In genomic region chr20:22315771-22316170, GRCh38 we compare ENCODE assay signal across 25 cellular contexts.
"Had no signal": no experiment of that assay in that cellular context is flagged by ENCODE, and none has a peak within 500 bp of the region (broad histone marks: within the 10 kb centered on the region; RNA-seq: fewer than 3 reads in every experiment).

No MANE protein-coding gene starts in this region.

- H3K4me3 ChIP-seq: hepatocyte, left ventricle myocardium inferior, lung, ovary, skin epidermis, stomach, testis, thyroid gland, transverse colon, upper lobe of right lung had no signal

- ATAC-seq: naive thymus-derived CD4-positive, alpha-beta T cell; natural killer cell treated with Interleukin-12 subunit alpha and Interleukin-12 subunit beta and Interleukin-15 and Interleukin-18, amount 100 ng/mL, for 72 hours; right cardiac atrium; sciatic nerve; stimulated activated naive B cell treated with anti-CD40 and anti-IgM and Interleukin-4, amounts not matched to agents 10 μg/mL and 1 μg/mL and 100 μg/mL, for 72 hours; stimulated activated naive CD8-positive, alpha-beta T cell treated with anti-CD3 and anti-CD28 coated beads, Interleukin-15, Interleukin-2, amounts not matched to agents 100 U/mL and 50 U/mL, for 24 hours; upper lobe of right lung had no signal

- H3K79me2 ChIP-seq: hepatocyte had no signal

- H3K4me1 ChIP-seq: left ventricle myocardium inferior, stomach, testis, thyroid gland, transverse colon, upper lobe of right lung had no signal

- H2AFZ ChIP-seq: hepatocyte had no signal

- H3K4me2 ChIP-seq: hepatocyte had no signal

- H3K36me3 ChIP-seq: left ventricle myocardium inferior, ovary, stomach, thyroid gland, transverse colon, upper lobe of right lung had no signal

- H3K36me3 Mint-ChIP-seq: mesothelial cell of epicardium; naive thymus-derived CD4-positive, alpha-beta T cell; natural killer cell treated with Interleukin-12 subunit alpha and Interleukin-12 subunit beta and Interleukin-15 and Interleukin-18, amount 100 ng/mL, for 72 hours; stimulated activated naive B cell treated with anti-CD40 and anti-IgM and Interleukin-4, amounts not matched to agents 10 μg/mL and 1 μg/mL and 100 μg/mL, for 72 hours had no signal

- H3K27ac ChIP-seq: hepatocyte, left ventricle myocardium inferior, ovary, skin epidermis, stomach, testis, thyroid gland, transverse colon, upper lobe of right lung had no signal

- H3K4me3 Mint-ChIP-seq: mesothelial cell of epicardium; naive thymus-derived CD4-positive, alpha-beta T cell; natural killer cell treated with Interleukin-12 subunit alpha and Interleukin-12 subunit beta and Interleukin-15 and Interleukin-18, amount 100 ng/mL, for 72 hours; stimulated activated naive B cell treated with anti-CD40 and anti-IgM and Interleukin-4, amounts not matched to agents 10 μg/mL and 1 μg/mL and 100 μg/mL, for 72 hours had no signal

- DNase-seq: islet precursor cell; left ventricle myocardium inferior; mesendoderm; naive thymus-derived CD4-positive, alpha-beta T cell; ovary; retina; right cardiac atrium; stimulated activated CD4-positive, alpha-beta T cell treated with anti-CD3 and anti-CD28 coated beads, Interleukin-12 subunit alpha, Interleukin-12 subunit beta, amount 100 ng/mL, for 4 hours; stimulated activated CD4-positive, alpha-beta T cell treated with anti-CD3 and anti-CD28 coated beads, Interleukin-15, amount 100 ng/mL, for 24 hours; stimulated activated CD4-positive, alpha-beta T cell treated with anti-CD3 and anti-CD28 coated beads, Interleukin-2, amount 100 ng/mL, for 24 hours; stimulated activated CD4-positive, alpha-beta T cell treated with anti-CD3 and anti-CD28 coated beads, Interleukin-4, amount 100 ng/mL, for 1 hour; stimulated activated naive B cell treated with anti-CD40 and anti-IgM and Interleukin-4, amounts not matched to agents 10 μg/mL and 1 μg/mL and 100 μg/mL, for 72 hours; stimulated activated naive CD8-positive, alpha-beta T cell treated with anti-CD3 and anti-CD28 coated beads, Interleukin-15, Interleukin-2, amounts not matched to agents 100 U/mL and 50 U/mL, for 24 hours; stomach; testis; thyroid gland; transverse colon; upper lobe of right lung had no signal

- H3K9me3 ChIP-seq: left ventricle myocardium inferior, ovary, stomach, testis, thyroid gland, transverse colon, upper lobe of right lung had no signal

- H3K9me3 Mint-ChIP-seq: mesothelial cell of epicardium; stimulated activated naive B cell treated with anti-CD40 and anti-IgM and Interleukin-4, amounts not matched to agents 10 μg/mL and 1 μg/mL and 100 μg/mL, for 72 hours had no signal

- H3K4me1 Mint-ChIP-seq: mesothelial cell of epicardium; naive thymus-derived CD4-positive, alpha-beta T cell; stimulated activated naive B cell treated with anti-CD40 and anti-IgM and Interleukin-4, amounts not matched to agents 10 μg/mL and 1 μg/mL and 100 μg/mL, for 72 hours had no signal

- H3K27me3 ChIP-seq: ovary, testis, thyroid gland had no signal

- H3K27ac Mint-ChIP-seq: mesothelial cell of epicardium; naive thymus-derived CD4-positive, alpha-beta T cell; natural killer cell treated with Interleukin-12 subunit alpha and Interleukin-12 subunit beta and Interleukin-15 and Interleukin-18, amount 100 ng/mL, for 72 hours; progenitor cell of endocrine pancreas; stimulated activated naive B cell treated with anti-CD40 and anti-IgM and Interleukin-4, amounts not matched to agents 10 μg/mL and 1 μg/mL and 100 μg/mL, for 72 hours had no signal
